In the genomic region with DNA sequence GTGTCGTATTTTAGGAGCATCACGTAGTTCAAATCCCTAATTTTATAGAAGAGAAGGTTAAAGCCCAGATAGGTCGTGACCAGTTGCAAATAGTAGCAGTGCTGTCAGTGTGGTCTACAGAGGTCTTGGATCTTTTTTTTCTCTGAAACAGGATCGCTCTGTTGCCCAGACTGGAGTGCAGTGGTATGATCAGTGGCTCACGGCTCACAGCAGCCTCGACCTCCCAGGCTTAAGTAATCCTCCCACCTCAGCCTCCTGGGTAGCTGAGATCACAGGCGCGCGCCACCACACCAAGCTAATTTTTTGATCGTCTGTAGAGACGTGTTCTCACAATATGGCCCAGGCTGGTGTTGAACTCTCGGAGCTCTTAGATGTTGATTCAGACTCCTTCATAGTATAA, we compare ENCODE assay signal across 8 cellular contexts. TPM values are rescaled to one million over a fixed set of nuclear protein-coding genes. Genes with fewer than 3 reads are reported as not detected.
DNase-seq lines count a peak whose midpoint lies in the region; ATAC-seq and TF ChIP-seq lines count a peak whose summit lies in the region.

No MANE protein-coding gene starts in this region.

- peak overlapping the region; percentile 99 for H3K27ac ChIP-seq in left ventricle myocardium inferior (replicated peaks)
- H3K27ac ChIP-seq in lower lobe of right lung = peak overlapping the region; percentile 29

- intact Hi-C loops in left ventricle myocardium inferior (cut with micrococcal nuclease) = no loop called here
- intact Hi-C loops in Right ventricle myocardium inferior (cut with DNase I) = loop anchor here (2.0 kb wide), 1 partner anchor 45 kb away; the partner anchor contains the start of gene PAIP2
- intact Hi-C loops in lower lobe of right lung (cut with DNase I) = no loop called here

- in situ Hi-C loops in astrocyte of the spinal cord (cut with HindIII; ENCODE audit: low sequenced_read_pairs) = no loop called here

- no peak for ATAC-seq in Right ventricle myocardium inferior
- ATAC-seq in lower lobe of right lung = no peak
- no peak for ATAC-seq in GM21360 (IDR thresholded peaks at IDR 0.05; ENCODE audit: unreplicated experiment)

- H3K4me3 ChIP-seq in left ventricle myocardium inferior (peak overlapping the region; percentile 92), astrocyte of the spinal cord (ENCODE audit: low read depth, low read length) (peak overlapping the region; percentile 95), lower lobe of right lung (peak overlapping the region; percentile 90)

- no peaks in the 10 kb centered on the region for H3K36me3 ChIP-seq in left ventricle myocardium inferior
- no peaks in the 10 kb centered on the region for H3K36me3 ChIP-seq in lower lobe of right lung

- DNase-seq in left ventricle myocardium inferior (no peak), Right ventricle myocardium inferior (ENCODE audit: missing footprints) (no peak), astrocyte of the spinal cord (ENCODE audit: low read depth, low spot score) (no peak), lower lobe of right lung (no peak), NCI-H524 treated with DMSO at 0.1 percent for 48 hours (lab: John Stamatoyannopoulos, UW) (no peak), mesenteric fat pad (ENCODE audit: low spot score) (no peak), HUDEP-2 (lab: John Stamatoyannopoulos, UW; ENCODE audit: unreplicated experiment in 76 of 76) (no peak)

- H3K4me1 ChIP-seq in left ventricle myocardium inferior (peaks cover 76% of the 10 kb centered on the region), lower lobe of right lung (peaks cover 59% of the 10 kb centered on the region)

- H3K9me3 ChIP-seq in left ventricle myocardium inferior (replicated peaks) (no peaks in the 10 kb centered on the region), lower lobe of right lung (no peaks in the 10 kb centered on the region)

- TF ChIP-seq CTCF in left ventricle myocardium inferior (IDR thresholded peaks at IDR 0.05; ENCODE audit: borderline replicate concordance) (no peak), astrocyte of the spinal cord (IDR thresholded peaks at IDR 0.05; ENCODE audit: low read depth, low read length) (no peak), lower lobe of right lung (IDR thresholded peaks at IDR 0.05) (no peak)

- H3K27me3 ChIP-seq in left ventricle myocardium inferior (ENCODE audit: low read depth) = no peaks in the 10 kb centered on the region
- no peaks in the 10 kb centered on the region for H3K27me3 ChIP-seq in lower lobe of right lung (ENCODE audit: low read depth)

RNA-seq across cellular contexts. Expression of gene MATR3, which starts 2.2 kb away (rescaled TPM):
- 121 TPM for total RNA-seq in left ventricle myocardium inferior
- total RNA-seq in Right ventricle myocardium inferior = 120 TPM
- total RNA-seq in lower lobe of right lung = 176 TPM
- 115 TPM for total RNA-seq in mesenteric fat pad

RNA-seq across cellular contexts. Expression of gene PAIP2, which starts 46.0 kb away (rescaled TPM):
- total RNA-seq in left ventricle myocardium inferior (148 TPM), Right ventricle myocardium inferior (144 TPM), lower lobe of right lung (84.1 TPM), mesenteric fat pad (79.3 TPM)
